24 cellular contexts compared by ENCODE assay signal in the genomic region with DNA sequence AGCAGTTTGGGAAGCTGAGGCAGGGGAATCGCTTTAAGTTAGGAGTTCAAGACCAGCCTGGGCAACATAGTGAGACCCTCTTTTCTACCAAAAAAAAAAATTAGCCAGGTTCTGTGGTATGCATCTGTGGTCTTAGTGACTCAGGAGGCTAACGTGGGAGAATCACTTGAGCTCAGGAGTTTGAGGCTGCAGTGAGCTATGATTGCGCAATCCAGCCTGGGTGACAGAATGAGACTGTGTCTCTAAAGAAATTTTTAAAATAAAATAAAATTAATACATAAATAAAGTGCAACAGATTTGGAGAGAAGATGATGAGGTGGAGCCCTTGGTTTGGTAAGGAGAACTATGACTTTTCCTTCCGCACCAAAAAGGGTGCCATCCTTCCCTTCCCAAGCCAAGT.
"Had no signal": no experiment of that assay in that cellular context is flagged by ENCODE, and none has a peak within 500 bp of the region (broad histone marks: within the 10 kb centered on the region; RNA-seq: fewer than 3 reads in every experiment).

No MANE protein-coding gene starts in this region.

- H3K27me3 ChIP-seq: neural progenitor cell, neutrophil, ovary, right atrium auricular region, spleen, suprapubic skin, tibial artery, upper lobe of right lung, uterus had no signal

- FAIRE-seq: small intestine had no signal

- ATAC-seq: natural killer cell; sciatic nerve; stimulated activated effector memory CD8-positive, alpha-beta T cell treated with anti-CD3 and anti-CD28 coated beads, Interleukin-12 subunit alpha, Interleukin-12 subunit beta, amount 100 ng/mL, for 72 hours; upper lobe of right lung had no signal

- H3K9ac ChIP-seq: neural progenitor cell had no signal

- DNase-seq: islet precursor cell; left ventricle myocardium inferior; mesendoderm; naive B cell; natural killer cell; nephron progenitor cell; occipital lobe; ovary; small intestine; spleen; stimulated activated CD4-positive, alpha-beta T cell treated with anti-CD3 and anti-CD28 coated beads, Interleukin-4, amount 100 ng/mL, for 24 hours; stimulated activated naive CD4-positive, alpha-beta T cell; tibial artery; trophoblast cell; upper lobe of right lung; uterus had no signal

- H3K4me3 ChIP-seq: left ventricle myocardium inferior, lung, neural progenitor cell, ovary, right atrium auricular region, spleen, suprapubic skin, thoracic aorta, tibial artery, upper lobe of right lung, uterus had no signal

- H3K36me3 ChIP-seq: left ventricle myocardium inferior, neural progenitor cell, neutrophil, ovary, right atrium auricular region, spleen, suprapubic skin, thoracic aorta, tibial artery, upper lobe of right lung, uterus had no signal

- H3K9me3 ChIP-seq: left ventricle myocardium inferior, neutrophil, ovary, right atrium auricular region, spleen, suprapubic skin, thoracic aorta, tibial artery, upper lobe of right lung, uterus had no signal

- H3K4me1 ChIP-seq: left ventricle myocardium inferior, neural progenitor cell, right atrium auricular region, spleen, suprapubic skin, tibial artery, upper lobe of right lung, uterus had no signal

- H2AFZ ChIP-seq: neural progenitor cell had no signal

- H3K27ac ChIP-seq: left ventricle myocardium inferior, neural progenitor cell, neutrophil, ovary, right atrium auricular region, spleen, suprapubic skin, thoracic aorta, tibial artery, upper lobe of right lung, uterus had no signal

- H3K4me2 ChIP-seq: neural progenitor cell had no signal
